Comparison of ENCODE assay signal across 10 cellular contexts in genomic region chr20:21509597-21510331, GRCh38. TPM values are rescaled to one million over a fixed set of nuclear protein-coding genes. Genes with fewer than 3 reads are reported as not detected.
DNase-seq lines count a peak whose midpoint lies in the region; ATAC-seq and TF ChIP-seq lines count a peak whose summit lies in the region.
"Had no signal": no experiment of that assay in that cellular context is flagged by ENCODE, and none has a peak within 500 bp of the region (broad histone marks: within the 10 kb centered on the region; RNA-seq: fewer than 3 reads in every experiment).

No MANE protein-coding gene starts in this region.

- H3K27me3 ChIP-seq in NT2/D1 (ENCODE audit: insufficient read depth, insufficient read length) = peaks cover 92% of the 10 kb centered on the region
- H3K27me3 ChIP-seq in esophagus muscularis mucosa = peaks cover 5 to 100% (median 84%) of the 10 kb centered on the region in 4 donors

- intact Hi-C loops in esophagus muscularis mucosa (cut with DNase I) = loop anchor here (5.0 kb wide), 1 partner anchor 672 kb away; no protein-coding TSS in a partner anchor

- peak overlapping the region; percentile 21 for H3K9ac ChIP-seq in NT2/D1 (ENCODE audit: insufficient read length, low read depth)

- no peak for TF ChIP-seq CTCF in esophagus muscularis mucosa (IDR thresholded peaks at IDR 0.05)

- TF ChIP-seq POLR2A in esophagus muscularis mucosa (IDR thresholded peaks at IDR 0.05; ENCODE audit: low read depth) = no peak

- 4% methylated on average over 16 of the region's 40 CpGs for WGBS in esophagus muscularis mucosa

- peak; percentile 75 for DNase-seq in EH (ENCODE audit: low read depth)
- no peak for DNase-seq in NT2/D1 (ENCODE audit: low read depth, low spot score)
- no peak for DNase-seq in esophagus muscularis mucosa (ENCODE audit: extremely low spot score)
- DNase-seq in putamen (ENCODE audit: low spot score) = peak; percentile 45
- DNase-seq in T-helper 9 cell = no peak
- no peak for DNase-seq in G401 (ENCODE audit: low spot score)
- no peak for DNase-seq in NCI-H187 treated with DMSO at 0.1 percent for 48 hours (lab: John Stamatoyannopoulos, UW)
- DNase-seq: stimulated activated CD4-positive, alpha-beta T cell treated with anti-CD3 and anti-CD28 coated beads, Interleukin-2, amount 100 ng/mL, for 24 hours had no signal

- in situ Hi-C loops in G401 (cut with HindIII; ENCODE audit: low sequenced_read_pairs) = no loop called here

- ATAC-seq in GM21447 (IDR thresholded peaks at IDR 0.05; ENCODE audit: unreplicated experiment) = no peak

- H3K36me3 ChIP-seq in NT2/D1 (ENCODE audit: insufficient read depth, insufficient read length, low read length) (no peaks in the 10 kb centered on the region), esophagus muscularis mucosa (no peaks in the 10 kb centered on the region)

- no peak overlapping the region for H3K27ac ChIP-seq in esophagus muscularis mucosa (replicated peaks in 1 of 4)
- H3K27ac ChIP-seq: HL-60 had no signal

- H3K4me1 ChIP-seq in NT2/D1 (ENCODE audit: insufficient read depth, insufficient read length) (peaks cover 8% of the 10 kb centered on the region), esophagus muscularis mucosa (peaks cover 62 to 80% (median 75%) of the 10 kb centered on the region in 4 donors)

- no peaks in the 10 kb centered on the region for H3K9me3 ChIP-seq in NT2/D1 (ENCODE audit: insufficient read depth, low read length)
- H3K9me3 ChIP-seq in esophagus muscularis mucosa = no peaks in the 10 kb centered on the region

- H3K4me3 ChIP-seq in NT2/D1 (ENCODE audit: insufficient read length, low read depth) = peak overlapping the region; percentile 18
- peak overlapping the region; percentile 45 to 53 (median 46) for H3K4me3 ChIP-seq in esophagus muscularis mucosa

- TF ChIP-seq EP300 in esophagus muscularis mucosa (IDR thresholded peaks at IDR 0.05) = no peak

RNA-seq across cellular contexts. Expression of gene NKX2-2, which starts 4.1 kb away (rescaled TPM):
- total RNA-seq in esophagus muscularis mucosa = not detected
- total RNA-seq in G401 (2014; rRNA removed; shearing (Covaris generic)) = not detected in 2 replicates

Comparison
In these comparisons a context has a peak if more than half of its experiments do, and no peak if none do; other contexts are left out.
1. DNase-seq: peak in EH (single experiment) and putamen (single experiment); none in NT2/D1 (single experiment), esophagus muscularis mucosa (single experiment), T-helper 9 cell (single experiment), G401 (single experiment) and NCI-H187 treated with DMSO at 0.1 percent for 48 hours (single experiment).